1 cellular context compared by ENCODE assay signal in the genomic region with DNA sequence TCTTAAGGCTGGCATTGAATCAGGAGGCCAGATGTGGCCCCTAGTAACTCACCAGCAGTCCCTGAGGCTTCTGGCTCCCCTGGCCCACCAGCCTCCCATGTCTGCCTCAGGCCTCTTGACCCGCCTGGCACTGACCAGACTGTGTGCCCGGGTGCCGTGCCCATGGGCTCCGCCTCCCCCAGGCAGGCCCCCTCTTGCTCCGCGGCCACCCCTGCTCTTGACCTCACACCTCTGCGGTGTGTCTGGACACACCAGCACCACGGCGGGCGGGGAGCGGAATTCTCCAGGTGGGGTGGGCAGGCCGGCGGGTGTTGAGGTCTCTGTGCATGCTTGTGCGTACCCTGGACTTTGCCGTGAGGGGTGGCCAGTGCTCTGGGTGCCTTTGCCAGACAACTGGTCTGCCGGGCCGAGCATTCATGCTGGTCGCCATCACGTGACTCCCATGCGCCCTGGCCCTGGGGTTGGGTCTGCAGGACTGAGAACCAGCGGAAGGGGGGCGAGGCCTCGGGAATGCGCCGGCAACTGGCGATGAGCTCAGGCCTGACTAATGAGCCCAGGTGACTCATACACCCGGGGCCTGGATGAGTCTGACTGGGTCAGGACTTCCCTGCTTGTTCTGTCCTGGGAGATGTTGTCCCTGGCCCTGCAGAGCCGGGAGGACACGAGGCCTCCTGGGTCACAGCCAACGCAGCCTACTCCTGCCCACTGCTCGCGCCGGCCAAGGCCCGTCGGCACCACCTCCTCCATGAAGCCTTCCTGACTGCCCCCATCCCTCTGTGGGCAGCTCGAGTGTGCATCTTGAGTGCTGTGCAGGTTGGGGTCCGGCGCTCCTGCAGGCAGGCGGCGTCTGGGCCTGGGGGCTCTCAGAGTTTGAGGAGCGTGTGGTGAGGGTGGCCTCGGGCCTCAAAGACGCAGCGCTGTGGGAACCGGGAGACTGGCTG.
A peak's percentile ranks its signal among the peaks of the same experiment; 100 is the strongest.
TF ChIP-seq lines count a peak whose summit lies in the region.

No MANE protein-coding gene starts in this region.

TF ChIP-seq in HepG2, 621 proteins besides CTCF, POLR2A, EP300 and RAD21 (continued from another document and continues in another):
- TF ChIP-seq, protein P1, sequence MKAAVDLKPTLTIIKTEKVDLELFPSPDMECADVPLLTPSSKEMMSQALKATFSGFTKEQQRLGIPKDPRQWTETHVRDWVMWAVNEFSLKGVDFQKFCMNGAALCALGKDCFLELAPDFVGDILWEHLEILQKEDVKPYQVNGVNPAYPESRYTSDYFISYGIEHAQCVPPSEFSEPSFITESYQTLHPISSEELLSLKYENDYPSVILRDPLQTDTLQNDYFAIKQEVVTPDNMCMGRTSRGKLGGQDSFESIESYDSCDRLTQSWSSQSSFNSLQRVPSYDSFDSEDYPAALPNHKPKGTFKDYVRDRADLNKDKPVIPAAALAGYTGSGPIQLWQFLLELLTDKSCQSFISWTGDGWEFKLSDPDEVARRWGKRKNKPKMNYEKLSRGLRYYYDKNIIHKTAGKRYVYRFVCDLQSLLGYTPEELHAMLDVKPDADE (CRISPR knock-in tag; IDR thresholded peaks at IDR 0.05): no peak
- TF ChIP-seq MEIS1 (CRISPR knock-in tag; IDR thresholded peaks at IDR 0.05; ENCODE audit: borderline replicate concordance) (peak; percentile 32; the same call in 1 of the 2 replicates), ZNF557 (CRISPR knock-in tag; IDR thresholded peaks at IDR 0.05) (peak; percentile 77; the same call in 1 of the 2 replicates), ZNF20 (CRISPR knock-in tag; IDR thresholded peaks at IDR 0.05) (no peak), CC2D1A (CRISPR knock-in tag; IDR thresholded peaks at IDR 0.05) (no peak), NR2C2 (CRISPR knock-in tag; IDR thresholded peaks at IDR 0.05; ENCODE audit: borderline replicate concordance) (no peak), SP1 (IDR thresholded peaks at IDR 0.05) (no peak), SP1 (CRISPR knock-in tag; IDR thresholded peaks at IDR 0.05) (peak; percentile 45), HMG20B (CRISPR knock-in tag; conservative IDR thresholded peaks at IDR 0.05) (no peak), KDM5B (CRISPR knock-in tag; IDR thresholded peaks at IDR 0.05; ENCODE audit: borderline replicate concordance) (peak; percentile 95; the same call in 1 of the 2 replicates), KDM6A (CRISPR knock-in tag; IDR thresholded peaks at IDR 0.05; ENCODE audit: low read depth) (peak; percentile 31), TSC22D2 (CRISPR knock-in tag; IDR thresholded peaks at IDR 0.05; ENCODE audit: borderline replicate concordance) (no peak; the same call in 1 of the 2 replicates), ATM (IDR thresholded peaks at IDR 0.05; ENCODE audit: borderline replicate concordance) (no peak), ZNF781 (CRISPR knock-in tag; IDR thresholded peaks at IDR 0.05; ENCODE audit: borderline replicate concordance, not compliant biosample characterization) (peak; percentile 58), JUN (CRISPR knock-in tag; IDR thresholded peaks at IDR 0.05) (peak; percentile 97), ZNF563 (CRISPR knock-in tag; IDR thresholded peaks at IDR 0.05) (peak; percentile 56; the same call in 1 of the 2 replicates), FOXC1 (CRISPR knock-in tag; IDR thresholded peaks at IDR 0.05; ENCODE audit: borderline replicate concordance) (peak; percentile 96; the same call in 1 of the 2 replicates), KLF16 (CRISPR knock-in tag; IDR thresholded peaks at IDR 0.05) (peak in 1 of 2 experiments; percentile 87; a peak in 2 of 4 replicates), MAFF (IDR thresholded peaks at IDR 0.05; ENCODE audit: low read depth, low read length) (no peak), ZC3H13 (CRISPR knock-in tag; IDR thresholded peaks at IDR 0.05) (peak; percentile 82; the same call in 1 of the 2 replicates), HMGA1 (CRISPR knock-in tag; conservative IDR thresholded peaks at IDR 0.05) (no peak), JUND (CRISPR knock-in tag; IDR thresholded peaks at IDR 0.05) (peak; percentile 94), RNF2 (conservative IDR thresholded peaks at IDR 0.05; ENCODE audit: low read depth) (no peak; the same call in none of the 2 replicates), ZNF605 (CRISPR knock-in tag; IDR thresholded peaks at IDR 0.05) (peak; percentile 65; the same call in 1 of the 2 replicates), ZNF777 (CRISPR knock-in tag; IDR thresholded peaks at IDR 0.05) (no peak), ZNF775 (CRISPR knock-in tag; IDR thresholded peaks at IDR 0.05; ENCODE audit: borderline replicate concordance) (no peak), RXRB (CRISPR knock-in tag; IDR thresholded peaks at IDR 0.05; ENCODE audit: borderline replicate concordance) (peak; percentile 94)
- TF ChIP-seq, protein P2, sequence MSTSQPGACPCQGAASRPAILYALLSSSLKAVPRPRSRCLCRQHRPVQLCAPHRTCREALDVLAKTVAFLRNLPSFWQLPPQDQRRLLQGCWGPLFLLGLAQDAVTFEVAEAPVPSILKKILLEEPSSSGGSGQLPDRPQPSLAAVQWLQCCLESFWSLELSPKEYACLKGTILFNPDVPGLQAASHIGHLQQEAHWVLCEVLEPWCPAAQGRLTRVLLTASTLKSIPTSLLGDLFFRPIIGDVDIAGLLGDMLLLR (CRISPR knock-in tag; IDR thresholded peaks at IDR 0.05): peak; percentile 64
- TF ChIP-seq, protein P3, sequence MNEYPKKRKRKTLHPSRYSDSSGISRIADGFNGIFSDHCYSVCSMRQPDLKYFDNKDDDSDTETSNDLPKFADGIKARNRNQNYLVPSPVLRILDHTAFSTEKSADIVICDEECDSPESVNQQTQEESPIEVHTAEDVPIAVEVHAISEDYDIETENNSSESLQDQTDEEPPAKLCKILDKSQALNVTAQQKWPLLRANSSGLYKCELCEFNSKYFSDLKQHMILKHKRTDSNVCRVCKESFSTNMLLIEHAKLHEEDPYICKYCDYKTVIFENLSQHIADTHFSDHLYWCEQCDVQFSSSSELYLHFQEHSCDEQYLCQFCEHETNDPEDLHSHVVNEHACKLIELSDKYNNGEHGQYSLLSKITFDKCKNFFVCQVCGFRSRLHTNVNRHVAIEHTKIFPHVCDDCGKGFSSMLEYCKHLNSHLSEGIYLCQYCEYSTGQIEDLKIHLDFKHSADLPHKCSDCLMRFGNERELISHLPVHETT (CRISPR knock-in tag; conservative IDR thresholded peaks at IDR 0.05): 0 out of 2 replicates have a peak, but pooled peaks have one; percentile 58
- TF ChIP-seq, protein P4, sequence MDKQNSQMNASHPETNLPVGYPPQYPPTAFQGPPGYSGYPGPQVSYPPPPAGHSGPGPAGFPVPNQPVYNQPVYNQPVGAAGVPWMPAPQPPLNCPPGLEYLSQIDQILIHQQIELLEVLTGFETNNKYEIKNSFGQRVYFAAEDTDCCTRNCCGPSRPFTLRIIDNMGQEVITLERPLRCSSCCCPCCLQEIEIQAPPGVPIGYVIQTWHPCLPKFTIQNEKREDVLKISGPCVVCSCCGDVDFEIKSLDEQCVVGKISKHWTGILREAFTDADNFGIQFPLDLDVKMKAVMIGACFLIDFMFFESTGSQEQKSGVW (CRISPR knock-in tag; IDR thresholded peaks at IDR 0.05; ENCODE audit: borderline replicate concordance): no peak
- TF ChIP-seq, protein P5, sequence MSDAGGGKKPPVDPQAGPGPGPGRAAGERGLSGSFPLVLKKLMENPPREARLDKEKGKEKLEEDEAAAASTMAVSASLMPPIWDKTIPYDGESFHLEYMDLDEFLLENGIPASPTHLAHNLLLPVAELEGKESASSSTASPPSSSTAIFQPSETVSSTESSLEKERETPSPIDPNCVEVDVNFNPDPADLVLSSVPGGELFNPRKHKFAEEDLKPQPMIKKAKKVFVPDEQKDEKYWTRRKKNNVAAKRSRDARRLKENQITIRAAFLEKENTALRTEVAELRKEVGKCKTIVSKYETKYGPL (CRISPR knock-in tag; IDR thresholded peaks at IDR 0.05): no peak
- TF ChIP-seq, protein P6, sequence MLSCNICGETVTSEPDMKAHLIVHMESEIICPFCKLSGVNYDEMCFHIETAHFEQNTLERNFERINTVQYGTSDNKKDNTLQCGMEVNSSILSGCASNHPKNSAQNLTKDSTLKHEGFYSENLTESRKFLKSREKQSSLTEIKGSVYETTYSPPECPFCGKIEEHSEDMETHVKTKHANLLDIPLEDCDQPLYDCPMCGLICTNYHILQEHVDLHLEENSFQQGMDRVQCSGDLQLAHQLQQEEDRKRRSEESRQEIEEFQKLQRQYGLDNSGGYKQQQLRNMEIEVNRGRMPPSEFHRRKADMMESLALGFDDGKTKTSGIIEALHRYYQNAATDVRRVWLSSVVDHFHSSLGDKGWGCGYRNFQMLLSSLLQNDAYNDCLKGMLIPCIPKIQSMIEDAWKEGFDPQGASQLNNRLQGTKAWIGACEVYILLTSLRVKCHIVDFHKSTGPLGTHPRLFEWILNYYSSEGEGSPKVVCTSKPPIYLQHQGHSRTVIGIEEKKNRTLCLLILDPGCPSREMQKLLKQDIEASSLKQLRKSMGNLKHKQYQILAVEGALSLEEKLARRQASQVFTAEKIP (CRISPR knock-in tag; IDR thresholded peaks at IDR 0.05; ENCODE audit: borderline replicate concordance): no peak
- TF ChIP-seq, protein P7, sequence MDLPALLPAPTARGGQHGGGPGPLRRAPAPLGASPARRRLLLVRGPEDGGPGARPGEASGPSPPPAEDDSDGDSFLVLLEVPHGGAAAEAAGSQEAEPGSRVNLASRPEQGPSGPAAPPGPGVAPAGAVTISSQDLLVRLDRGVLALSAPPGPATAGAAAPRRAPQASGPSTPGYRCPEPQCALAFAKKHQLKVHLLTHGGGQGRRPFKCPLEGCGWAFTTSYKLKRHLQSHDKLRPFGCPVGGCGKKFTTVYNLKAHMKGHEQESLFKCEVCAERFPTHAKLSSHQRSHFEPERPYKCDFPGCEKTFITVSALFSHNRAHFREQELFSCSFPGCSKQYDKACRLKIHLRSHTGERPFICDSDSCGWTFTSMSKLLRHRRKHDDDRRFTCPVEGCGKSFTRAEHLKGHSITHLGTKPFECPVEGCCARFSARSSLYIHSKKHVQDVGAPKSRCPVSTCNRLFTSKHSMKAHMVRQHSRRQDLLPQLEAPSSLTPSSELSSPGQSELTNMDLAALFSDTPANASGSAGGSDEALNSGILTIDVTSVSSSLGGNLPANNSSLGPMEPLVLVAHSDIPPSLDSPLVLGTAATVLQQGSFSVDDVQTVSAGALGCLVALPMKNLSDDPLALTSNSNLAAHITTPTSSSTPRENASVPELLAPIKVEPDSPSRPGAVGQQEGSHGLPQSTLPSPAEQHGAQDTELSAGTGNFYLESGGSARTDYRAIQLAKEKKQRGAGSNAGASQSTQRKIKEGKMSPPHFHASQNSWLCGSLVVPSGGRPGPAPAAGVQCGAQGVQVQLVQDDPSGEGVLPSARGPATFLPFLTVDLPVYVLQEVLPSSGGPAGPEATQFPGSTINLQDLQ (CRISPR knock-in tag; IDR thresholded peaks at IDR 0.05): no peak
- TF ChIP-seq, protein P8, sequence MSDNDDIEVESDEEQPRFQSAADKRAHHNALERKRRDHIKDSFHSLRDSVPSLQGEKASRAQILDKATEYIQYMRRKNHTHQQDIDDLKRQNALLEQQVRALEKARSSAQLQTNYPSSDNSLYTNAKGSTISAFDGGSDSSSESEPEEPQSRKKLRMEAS (IDR thresholded peaks at IDR 0.05): no peak
- TF ChIP-seq, protein P9, sequence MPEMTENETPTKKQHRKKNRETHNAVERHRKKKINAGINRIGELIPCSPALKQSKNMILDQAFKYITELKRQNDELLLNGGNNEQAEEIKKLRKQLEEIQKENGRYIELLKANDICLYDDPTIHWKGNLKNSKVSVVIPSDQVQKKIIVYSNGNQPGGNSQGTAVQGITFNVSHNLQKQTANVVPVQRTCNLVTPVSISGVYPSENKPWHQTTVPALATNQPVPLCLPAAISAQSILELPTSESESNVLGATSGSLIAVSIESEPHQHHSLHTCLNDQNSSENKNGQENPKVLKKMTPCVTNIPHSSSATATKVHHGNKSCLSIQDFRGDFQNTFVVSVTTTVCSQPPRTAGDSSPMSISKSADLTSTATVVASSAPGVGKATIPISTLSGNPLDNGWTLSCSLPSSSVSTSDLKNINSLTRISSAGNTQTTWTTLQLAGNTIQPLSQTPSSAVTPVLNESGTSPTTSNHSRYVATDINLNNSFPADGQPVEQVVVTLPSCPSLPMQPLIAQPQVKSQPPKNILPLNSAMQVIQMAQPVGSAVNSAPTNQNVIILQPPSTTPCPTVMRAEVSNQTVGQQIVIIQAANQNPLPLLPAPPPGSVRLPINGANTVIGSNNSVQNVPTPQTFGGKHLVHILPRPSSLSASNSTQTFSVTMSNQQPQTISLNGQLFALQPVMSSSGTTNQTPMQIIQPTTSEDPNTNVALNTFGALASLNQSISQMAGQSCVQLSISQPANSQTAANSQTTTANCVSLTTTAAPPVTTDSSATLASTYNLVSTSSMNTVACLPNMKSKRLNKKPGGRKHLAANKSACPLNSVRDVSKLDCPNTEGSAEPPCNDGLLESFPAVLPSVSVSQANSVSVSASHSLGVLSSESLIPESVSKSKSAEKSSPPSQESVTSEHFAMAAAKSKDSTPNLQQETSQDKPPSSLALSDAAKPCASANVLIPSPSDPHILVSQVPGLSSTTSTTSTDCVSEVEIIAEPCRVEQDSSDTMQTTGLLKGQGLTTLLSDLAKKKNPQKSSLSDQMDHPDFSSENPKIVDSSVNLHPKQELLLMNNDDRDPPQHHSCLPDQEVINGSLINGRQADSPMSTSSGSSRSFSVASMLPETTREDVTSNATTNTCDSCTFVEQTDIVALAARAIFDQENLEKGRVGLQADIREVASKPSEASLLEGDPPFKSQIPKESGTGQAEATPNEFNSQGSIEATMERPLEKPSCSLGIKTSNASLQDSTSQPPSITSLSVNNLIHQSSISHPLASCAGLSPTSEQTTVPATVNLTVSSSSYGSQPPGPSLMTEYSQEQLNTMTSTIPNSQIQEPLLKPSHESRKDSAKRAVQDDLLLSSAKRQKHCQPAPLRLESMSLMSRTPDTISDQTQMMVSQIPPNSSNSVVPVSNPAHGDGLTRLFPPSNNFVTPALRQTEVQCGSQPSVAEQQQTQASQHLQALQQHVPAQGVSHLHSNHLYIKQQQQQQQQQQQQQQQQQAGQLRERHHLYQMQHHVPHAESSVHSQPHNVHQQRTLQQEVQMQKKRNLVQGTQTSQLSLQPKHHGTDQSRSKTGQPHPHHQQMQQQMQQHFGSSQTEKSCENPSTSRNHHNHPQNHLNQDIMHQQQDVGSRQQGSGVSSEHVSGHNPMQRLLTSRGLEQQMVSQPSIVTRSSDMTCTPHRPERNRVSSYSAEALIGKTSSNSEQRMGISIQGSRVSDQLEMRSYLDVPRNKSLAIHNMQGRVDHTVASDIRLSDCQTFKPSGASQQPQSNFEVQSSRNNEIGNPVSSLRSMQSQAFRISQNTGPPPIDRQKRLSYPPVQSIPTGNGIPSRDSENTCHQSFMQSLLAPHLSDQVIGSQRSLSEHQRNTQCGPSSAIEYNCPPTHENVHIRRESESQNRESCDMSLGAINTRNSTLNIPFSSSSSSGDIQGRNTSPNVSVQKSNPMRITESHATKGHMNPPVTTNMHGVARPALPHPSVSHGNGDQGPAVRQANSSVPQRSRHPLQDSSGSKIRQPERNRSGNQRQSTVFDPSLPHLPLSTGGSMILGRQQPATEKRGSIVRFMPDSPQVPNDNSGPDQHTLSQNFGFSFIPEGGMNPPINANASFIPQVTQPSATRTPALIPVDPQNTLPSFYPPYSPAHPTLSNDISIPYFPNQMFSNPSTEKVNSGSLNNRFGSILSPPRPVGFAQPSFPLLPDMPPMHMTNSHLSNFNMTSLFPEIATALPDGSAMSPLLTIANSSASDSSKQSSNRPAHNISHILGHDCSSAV (CRISPR knock-in tag; IDR thresholded peaks at IDR 0.05; ENCODE audit: borderline replicate concordance): no peak
